In genomic region chr7:99929730-99930053, GRCh38 we compare ENCODE assay signal across 10 cellular contexts. TPM values are rescaled to one million over a fixed set of nuclear protein-coding genes. Genes with fewer than 3 reads are reported as not detected.
DNase-seq lines count a peak whose midpoint lies in the region; ATAC-seq and TF ChIP-seq lines count a peak whose summit lies in the region.
"Had no signal": no experiment of that assay in that cellular context is flagged by ENCODE, and none has a peak within 500 bp of the region (broad histone marks: within the 10 kb centered on the region; RNA-seq: fewer than 3 reads in every experiment).

No MANE protein-coding gene starts in this region.

- H3K9me3 Mint-ChIP-seq in brain (no peaks in the 10 kb centered on the region), memory B cell (no peaks in the 10 kb centered on the region)

- in situ Hi-C loops in ACHN (cut with HindIII; ENCODE audit: low pct_ligation_motif_present, low pct_unique_long_range_greater_than_20kb, low sequenced_read_pairs) = loop anchor here (10.0 kb wide), 1 partner anchor 65 kb away; no protein-coding TSS in a partner anchor

- H3K9ac ChIP-seq in HUES6 (ENCODE audit: low read length) = no peak overlapping the region

- no peak overlapping the region for H3K27ac ChIP-seq in AG04450 (ENCODE audit: low read depth, low read length)
- no peak overlapping the region for H3K27ac ChIP-seq in HUES6 (ENCODE audit: low read depth, low read length)
- H3K27ac ChIP-seq: thoracic aorta had no signal

- H3K4me1 ChIP-seq in HUES6 (ENCODE audit: control insufficient read depth, insufficient read depth, low read length) = peaks cover 6% of the 10 kb centered on the region

- DNase-seq in AG04450 (ENCODE audit: low read depth, low spot score) = no peak
- DNase-seq in memory B cell (ENCODE audit: low spot score in 2 of 2) = no peak
- DNase-seq in ACHN = no peak
- DNase-seq in LoVo (ENCODE audit: low spot score) = no peak
- no peak for DNase-seq in HCEC 1CT

- H3K36me3 Mint-ChIP-seq in brain (no peaks in the 10 kb centered on the region), memory B cell (no peaks in the 10 kb centered on the region)

- H3K36me3 ChIP-seq in HUES6 (ENCODE audit: control insufficient read depth, insufficient read depth, low read length) = no peaks in the 10 kb centered on the region
- H3K36me3 ChIP-seq: thoracic aorta had no signal

- TF ChIP-seq CTCF in AG04450 (IDR thresholded peaks at IDR 0.05; ENCODE audit: low read depth, low read length) = no peak
- no peak for TF ChIP-seq CTCF in brain (conservative IDR thresholded peaks at IDR 0.05)

- no peaks in the 10 kb centered on the region for H3K9me3 ChIP-seq in AG04450 (ENCODE audit: control insufficient read depth, insufficient read depth, low read length)
- H3K9me3 ChIP-seq in HUES6 (ENCODE audit: control insufficient read depth, insufficient read depth, low read depth, low read length) = no peaks in the 10 kb centered on the region
- H3K9me3 ChIP-seq: thoracic aorta had no signal

- ATAC-seq in memory B cell (ENCODE audit: low read depth) = peak; percentile 10
- no peak for ATAC-seq in HG02852 (IDR thresholded peaks at IDR 0.05; ENCODE audit: unreplicated experiment)

- H3K27ac Mint-ChIP-seq in brain (no peak overlapping the region), memory B cell (no peak overlapping the region)

- H3K27me3 Mint-ChIP-seq in brain (peaks cover 18% of the 10 kb centered on the region), memory B cell (peaks cover 33% of the 10 kb centered on the region)

- peak overlapping the region in 4 of 5 experiments; percentile 11 to 66 (median 54) for H3K4me3 Mint-ChIP-seq in brain
- H3K4me3 Mint-ChIP-seq in memory B cell = peak overlapping the region; percentile 12

- H3K4me3 ChIP-seq in AG04450 (ENCODE audit: low read depth, low read length) (peak overlapping the region; percentile 31; the same call in 1 of the 2 replicates), HUES6 (ENCODE audit: low read depth, low read length) (peak overlapping the region; percentile 58)

- peaks cover 17% of the 10 kb centered on the region for H3K4me1 Mint-ChIP-seq in brain
- peaks cover 7% of the 10 kb centered on the region for H3K4me1 Mint-ChIP-seq in memory B cell

- H3K27me3 ChIP-seq in AG04450 (ENCODE audit: control insufficient read depth, insufficient read depth, low read length) (peaks cover 14% of the 10 kb centered on the region), HUES6 (ENCODE audit: control insufficient read depth, insufficient read depth, low read length) (peaks cover 14% of the 10 kb centered on the region)

- CTCF ChIA-PET in AG04450 (lab: Charles Lee) = interaction anchor here (1.0 to 1.8 kb wide), 3 partner anchors 10 to 15 kb away, joined by 3 to 8 read pairs (median 3); partner anchors contain the start of gene TRIM4

- POLR2A ChIA-PET in AG04450 (lab: Yijun Ruan, JAX) = interaction anchor here (1.0 kb wide), 1 partner anchor 10 kb away, joined by 6 read pairs; the partner anchor contains the start of gene TRIM4

RNA-seq across cellular contexts. Expression of gene GJC3, which starts 0.3 kb away (rescaled TPM):
- polyA plus RNA-seq in AG04450 (2011; rRNA removed) (not detected in 2 replicates), brain (ENCODE audit: insufficient read depth, low read depth, low replicate concordance) (1.6 TPM)
- not detected in 2 replicates for polyA minus RNA-seq in AG04450 (2011; rRNA and poly(A)+ RNA removed)

RNA-seq across cellular contexts. Expression of gene TRIM4, which starts 10.4 kb away (rescaled TPM):
- polyA plus RNA-seq in AG04450 (2011; rRNA removed) = 27.0 and 32.7 TPM in 2 replicates
- 19.1 and 23.9 TPM in 2 replicates for polyA minus RNA-seq in AG04450 (2011; rRNA and poly(A)+ RNA removed)
- 30.8 TPM for polyA plus RNA-seq in brain (ENCODE audit: insufficient read depth, low read depth, low replicate concordance)

RNA-seq across cellular contexts. Expression of gene AZGP1, which starts 46.1 kb away (rescaled TPM):
- polyA plus RNA-seq in AG04450 (2011; rRNA removed) (not detected in 2 replicates), brain (ENCODE audit: insufficient read depth, low read depth, low replicate concordance) (21.4 TPM)
- polyA minus RNA-seq in AG04450 (2011; rRNA and poly(A)+ RNA removed) = not detected in 2 replicates

RNA-seq across cellular contexts. Expression of gene OR2AE1, which starts 52.9 kb away (rescaled TPM):
- polyA plus RNA-seq in AG04450 (2011; rRNA removed) = not detected in 2 replicates
- polyA minus RNA-seq in AG04450 (2011; rRNA and poly(A)+ RNA removed) = 0.51 and 0.56 TPM in 2 replicates
- polyA plus RNA-seq in brain (ENCODE audit: insufficient read depth, low read depth, low replicate concordance) = not detected
- polyA plus RNA-seq: liver had no signal

Comparison
In these comparisons a context has a peak if more than half of its experiments do, and no peak if none do; other contexts are left out.
1. RNA of gene AZGP1, which starts 46.1 kb away (polyA plus RNA-seq): 21.4 TPM in brain (single experiment); not detected in AG04450; every median in the first group is over 10 times any median in the second.